Comparison of ENCODE assay signal across 1 cellular context in genomic region chr3:186841637-186842036, GRCh38.
TF ChIP-seq lines count a peak whose summit lies in the region.

No MANE protein-coding gene starts in this region.

TF ChIP-seq in K562, 482 proteins besides CTCF, POLR2A, EP300 and RAD21:
- TF ChIP-seq ZNF3 (CRISPR knock-in tag; IDR thresholded peaks at IDR 0.05): no peak
- no peak for TF ChIP-seq HINFP (tag; conservative IDR thresholded peaks at IDR 0.05; ENCODE audit: low read depth)
- TF ChIP-seq HNRNPL (IDR thresholded peaks at IDR 0.05; ENCODE audit: low read depth, low read length): no peak
- no peak for TF ChIP-seq RB1 (IDR thresholded peaks at IDR 0.05; ENCODE audit: low read depth)
- TF ChIP-seq ZNF316 (IDR thresholded peaks at IDR 0.05): no peak
- TF ChIP-seq U2AF1 (optimal IDR thresholded peaks at IDR 0.05; ENCODE audit: low read depth, low read length): no peak
- TF ChIP-seq ZNF146 (CRISPR knock-in tag; IDR thresholded peaks at IDR 0.05; ENCODE audit: unreplicated experiment): no peak
- no peak for TF ChIP-seq ZNF561 (CRISPR knock-in tag; conservative IDR thresholded peaks at IDR 0.05)
- TF ChIP-seq EZH2 (IDR thresholded peaks at IDR 0.05; ENCODE audit: borderline replicate concordance, low read depth, low read length): no peak
- TF ChIP-seq NR2C2 (CRISPR knock-in tag; IDR thresholded peaks at IDR 0.05): no peak
- TF ChIP-seq NR2C2 (tag; IDR thresholded peaks at IDR 0.05): no peak
- no peak for TF ChIP-seq SAP30 (IDR thresholded peaks at IDR 0.05; ENCODE audit: borderline replicate concordance, insufficient read depth, low read depth, low read length, poor library complexity, severe bottlenecking)
- no peak for TF ChIP-seq TRIM28 (IDR thresholded peaks at IDR 0.05)
- TF ChIP-seq PATZ1 (CRISPR knock-in tag; IDR thresholded peaks at IDR 0.05; ENCODE audit: borderline replicate concordance): no peak
- TF ChIP-seq SPI1 (IDR thresholded peaks at IDR 0.05; ENCODE audit: borderline replicate concordance, low read depth, low read length): no peak
- TF ChIP-seq RBM25 (IDR thresholded peaks at IDR 0.05; ENCODE audit: low read depth, low read length, severe bottlenecking): no peak
- TF ChIP-seq MYC (IDR thresholded peaks at IDR 0.05; ENCODE audit: low read depth, low read length): no peak
- TF ChIP-seq MYC (CRISPR knock-in tag; IDR thresholded peaks at IDR 0.05; ENCODE audit: borderline replicate concordance, low read depth): no peak
- TF ChIP-seq MTA3 (IDR thresholded peaks at IDR 0.05; ENCODE audit: borderline replicate concordance): no peak
TF ChIP-seq in K562: peak in this region for 0.
